In the genomic region with DNA sequence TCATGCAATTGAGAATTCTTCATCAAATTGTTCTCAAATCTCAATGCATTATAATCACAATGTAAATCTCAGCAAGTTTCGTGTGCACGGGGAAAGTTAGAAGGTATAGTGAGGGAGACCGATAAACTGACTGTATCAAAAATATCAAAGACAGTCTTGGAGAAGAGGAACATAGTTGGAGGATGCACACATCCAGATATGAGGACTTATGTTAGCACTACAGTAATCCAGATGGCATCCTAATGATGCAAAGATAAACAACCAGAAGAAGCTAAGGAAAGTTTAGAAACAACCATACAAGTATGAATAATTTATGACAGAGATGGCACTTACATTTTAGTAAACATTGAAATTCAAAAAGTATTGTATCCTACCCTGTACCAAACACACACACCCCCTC, we compare ENCODE assay signal across 16 cellular contexts.
A peak's percentile ranks its signal among the peaks of the same experiment; 100 is the strongest.
DNase-seq lines count a peak whose midpoint lies in the region; TF ChIP-seq lines count a peak whose summit lies in the region.
"Had no signal": no experiment of that assay in that cellular context is flagged by ENCODE, and none has a peak within 500 bp of the region (broad histone marks: within the 10 kb centered on the region; RNA-seq: fewer than 3 reads in every experiment).

No MANE protein-coding gene starts in this region.

- intact Hi-C loops in cardiac septum (cut with DNase I) = no loop called here

- no peak overlapping the region for H3K4me2 ChIP-seq in SU-DHL-6 (ENCODE audit: low read depth, low read length, poor library complexity, severe bottlenecking)

- TF ChIP-seq CTCF in SU-DHL-6 (IDR thresholded peaks at IDR 0.05; ENCODE audit: insufficient read depth, low read length, poor library complexity, severe bottlenecking) = no peak
- no peak for TF ChIP-seq CTCF in fibroblast of villous mesenchyme (IDR thresholded peaks at IDR 0.05; ENCODE audit: insufficient read depth, low read depth, low read length)

- no peaks in the 10 kb centered on the region for H3K9me2 ChIP-seq in SU-DHL-6 (replicated peaks; ENCODE audit: insufficient read depth, low read length)

- no peak overlapping the region for H3K9ac ChIP-seq in SU-DHL-6 (ENCODE audit: low read length)

- peak overlapping the region; percentile 64 for H2AFZ ChIP-seq in SU-DHL-6 (ENCODE audit: low read depth, low read length, severe bottlenecking)

- DNase-seq in HS-5 (ENCODE audit: low read depth) = peak; percentile 9
- DNase-seq in fibroblast of villous mesenchyme (ENCODE audit: low read depth) = peak; percentile 5
- DNase-seq in RPMI8226 = no peak
- no peak for DNase-seq in hippocampal formation (lab: John Stamatoyannopoulos, UW)
- DNase-seq in A172 (ENCODE audit: low spot score) = no peak
- DNase-seq in cardiac septum (ENCODE audit: low spot score) = no peak
- DNase-seq: 8988T; BE2C; C1 segment of cervical spinal cord; CD4-positive, CD25-positive, alpha-beta regulatory T cell; CD8-positive, alpha-beta memory T cell; COR-L47; DMS 273 treated with DMSO at 0.1 percent for 48 hours; DMS53; H9 had no signal

- H3K36me3 ChIP-seq in SU-DHL-6 (ENCODE audit: low read length) = no peaks in the 10 kb centered on the region
- H3K36me3 ChIP-seq: BE2C had no signal

- H3K79me2 ChIP-seq in SU-DHL-6 (ENCODE audit: insufficient read depth, low read length) = no peaks in the 10 kb centered on the region

- no peaks in the 10 kb centered on the region for H3K27me3 ChIP-seq in SU-DHL-6 (ENCODE audit: low read length)
- H3K27me3 ChIP-seq: BE2C had no signal

- no peaks in the 10 kb centered on the region for H4K20me1 ChIP-seq in SU-DHL-6 (ENCODE audit: low read depth, low read length)

- no peak overlapping the region for H3K27ac ChIP-seq in SU-DHL-6 (ENCODE audit: low read depth, low read length)

- no peaks in the 10 kb centered on the region for H3K9me3 ChIP-seq in SU-DHL-6 (ENCODE audit: insufficient read depth, low read length)
- H3K9me3 ChIP-seq: BE2C had no signal

- no peaks in the 10 kb centered on the region for H3F3A ChIP-seq in SU-DHL-6 (ENCODE audit: insufficient read depth)

- H3K4me3 ChIP-seq in SU-DHL-6 (ENCODE audit: insufficient read depth, low read length, poor library complexity, severe bottlenecking) (no peak overlapping the region), fibroblast of villous mesenchyme (ENCODE audit: low read depth, low read length) (no peak overlapping the region)

Comparison
In these comparisons a context has a peak if more than half of its experiments do, and no peak if none do; other contexts are left out.
1. DNase-seq: peak in HS-5 (single experiment) and fibroblast of villous mesenchyme (single experiment); none in RPMI8226 (single experiment), hippocampal formation (0 of 2), A172 (single experiment) and cardiac septum (single experiment).